Comparison of ENCODE assay signal across 2 cellular contexts in the genomic region with DNA sequence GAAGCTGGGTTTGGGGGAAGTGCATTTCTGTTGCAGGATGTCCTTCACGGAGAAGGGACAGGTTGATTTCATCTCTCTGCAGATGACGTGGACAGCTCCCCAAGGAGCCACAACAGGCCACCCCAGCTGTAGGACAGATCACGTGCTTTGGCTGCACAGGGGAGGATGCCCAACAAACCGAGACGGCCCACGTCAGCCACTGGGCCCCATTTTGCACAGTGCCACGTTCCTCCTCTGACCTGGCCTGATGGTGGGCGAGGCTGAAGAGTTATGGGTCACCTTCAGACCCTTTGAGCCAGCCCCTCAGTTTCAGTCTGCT.
TF ChIP-seq lines count a peak whose summit lies in the region.

No MANE protein-coding gene starts in this region.

TF ChIP-seq in IMR-90, 13 proteins besides CTCF, POLR2A, EP300 and RAD21:
- no peak for TF ChIP-seq SMC3 (IDR thresholded peaks at IDR 0.05; ENCODE audit: low read depth, low read length)
- no peak for TF ChIP-seq ELK1 (IDR thresholded peaks at IDR 0.05; ENCODE audit: borderline replicate concordance, low read depth, low read length)
- no peak for TF ChIP-seq CEBPB (IDR thresholded peaks at IDR 0.05; ENCODE audit: low read depth, low read length)
- no peak for TF ChIP-seq BHLHE40 (IDR thresholded peaks at IDR 0.05; ENCODE audit: low read depth, low read length)
- TF ChIP-seq CHD1 (IDR thresholded peaks at IDR 0.05; ENCODE audit: low read depth, low read length): no peak
- no peak for TF ChIP-seq MAZ (IDR thresholded peaks at IDR 0.05; ENCODE audit: borderline replicate concordance, low read depth, low read length)
- TF ChIP-seq RCOR1 (IDR thresholded peaks at IDR 0.05; ENCODE audit: insufficient replicate concordance, low read length): no peak
- no peak for TF ChIP-seq RFX5 (IDR thresholded peaks at IDR 0.05; ENCODE audit: low read depth, low read length)
- TF ChIP-seq MAFK (IDR thresholded peaks at IDR 0.05; ENCODE audit: low read depth, low read length): no peak
- TF ChIP-seq NFE2L2 (IDR thresholded peaks at IDR 0.05; ENCODE audit: low read depth, low read length): no peak
- TF ChIP-seq MXI1 (IDR thresholded peaks at IDR 0.05; ENCODE audit: borderline replicate concordance, low read depth, low read length): no peak
- no peak for TF ChIP-seq USF2 (IDR thresholded peaks at IDR 0.05; ENCODE audit: low read depth, low read length)
- TF ChIP-seq FOS (IDR thresholded peaks at IDR 0.05; ENCODE audit: low read depth, low read length): no peak

TF ChIP-seq in GM12878, 131 proteins besides CTCF, POLR2A, EP300 and RAD21:
- TF ChIP-seq BHLHE40 (IDR thresholded peaks at IDR 0.05; ENCODE audit: borderline replicate concordance in 1 of 2, low read depth in 2 of 2, low read length in 1 of 2) (peak in 1 of 2 experiments; percentile 49; a peak in 1 of 4 replicates), USF1 (IDR thresholded peaks at IDR 0.05; ENCODE audit: borderline replicate concordance, extremely low read length, insufficient read depth, low read depth, low read length) (peak; percentile 15), SPI1 (IDR thresholded peaks at IDR 0.05; ENCODE audit: borderline replicate concordance, insufficient read depth, low read depth, low read length) (no peak), ZNF274 (IDR thresholded peaks at IDR 0.05; ENCODE audit: insufficient read depth, insufficient read length) (no peak), ZBTB11 (CRISPR knock-in tag; IDR thresholded peaks at IDR 0.05) (no peak), RCOR1 (conservative IDR thresholded peaks at IDR 0.05; ENCODE audit: low read depth, low read length) (no peak), FOS (IDR thresholded peaks at IDR 0.05; ENCODE audit: borderline replicate concordance, extremely low read depth, insufficient read length) (no peak)
- TF ChIP-seq, protein P1, sequence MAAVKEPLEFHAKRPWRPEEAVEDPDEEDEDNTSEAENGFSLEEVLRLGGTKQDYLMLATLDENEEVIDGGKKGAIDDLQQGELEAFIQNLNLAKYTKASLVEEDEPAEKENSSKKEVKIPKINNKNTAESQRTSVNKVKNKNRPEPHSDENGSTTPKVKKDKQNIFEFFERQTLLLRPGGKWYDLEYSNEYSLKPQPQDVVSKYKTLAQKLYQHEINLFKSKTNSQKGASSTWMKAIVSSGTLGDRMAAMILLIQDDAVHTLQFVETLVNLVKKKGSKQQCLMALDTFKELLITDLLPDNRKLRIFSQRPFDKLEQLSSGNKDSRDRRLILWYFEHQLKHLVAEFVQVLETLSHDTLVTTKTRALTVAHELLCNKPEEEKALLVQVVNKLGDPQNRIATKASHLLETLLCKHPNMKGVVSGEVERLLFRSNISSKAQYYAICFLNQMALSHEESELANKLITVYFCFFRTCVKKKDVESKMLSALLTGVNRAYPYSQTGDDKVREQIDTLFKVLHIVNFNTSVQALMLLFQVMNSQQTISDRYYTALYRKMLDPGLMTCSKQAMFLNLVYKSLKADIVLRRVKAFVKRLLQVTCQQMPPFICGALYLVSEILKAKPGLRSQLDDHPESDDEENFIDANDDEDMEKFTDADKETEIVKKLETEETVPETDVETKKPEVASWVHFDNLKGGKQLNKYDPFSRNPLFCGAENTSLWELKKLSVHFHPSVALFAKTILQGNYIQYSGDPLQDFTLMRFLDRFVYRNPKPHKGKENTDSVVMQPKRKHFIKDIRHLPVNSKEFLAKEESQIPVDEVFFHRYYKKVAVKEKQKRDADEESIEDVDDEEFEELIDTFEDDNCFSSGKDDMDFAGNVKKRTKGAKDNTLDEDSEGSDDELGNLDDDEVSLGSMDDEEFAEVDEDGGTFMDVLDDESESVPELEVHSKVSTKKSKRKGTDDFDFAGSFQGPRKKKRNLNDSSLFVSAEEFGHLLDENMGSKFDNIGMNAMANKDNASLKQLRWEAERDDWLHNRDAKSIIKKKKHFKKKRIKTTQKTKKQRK (IDR thresholded peaks at IDR 0.05; ENCODE audit: low read depth, low read length): no peak
TF ChIP-seq in GM12878: peak in this region for 2.
